20 cellular contexts compared by ENCODE assay signal in the genomic region with DNA sequence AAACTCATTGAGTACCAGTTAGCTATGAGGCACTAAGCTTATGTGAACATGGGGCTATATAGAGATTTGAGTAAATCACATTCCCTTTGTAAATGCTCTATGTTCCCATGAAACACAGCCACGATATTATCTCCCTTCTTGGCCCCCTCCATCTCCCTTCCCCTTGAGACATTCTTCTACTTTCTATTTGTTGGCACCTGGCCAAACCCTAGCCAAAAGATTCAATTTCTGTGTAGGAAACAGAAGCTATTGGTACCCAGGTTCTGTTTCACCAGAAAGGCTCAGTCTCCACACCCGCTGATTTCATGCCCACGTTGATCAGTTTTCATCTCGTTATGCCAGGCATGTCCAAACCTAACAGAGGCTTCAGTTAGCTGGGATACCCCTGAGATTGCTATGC.
DNase-seq lines count a peak whose midpoint lies in the region; ATAC-seq, FAIRE-seq and TF ChIP-seq lines count a peak whose summit lies in the region.
"Had no signal": no experiment of that assay in that cellular context is flagged by ENCODE, and none has a peak within 500 bp of the region (broad histone marks: within the 10 kb centered on the region; RNA-seq: fewer than 3 reads in every experiment).

No MANE protein-coding gene starts in this region.

- H2BK120ac ChIP-seq in IMR-90 (ENCODE audit: low read depth, low read length), result peak overlapping the region; percentile 23; the same call in 1 of the 2 replicates

- H3K4me3 ChIP-seq in HepG2 (replicated peaks in 1 of 3; ENCODE audit: insufficient read depth in 1 of 3, low read depth in 2 of 3, low read length in 3 of 3) (no peak overlapping the region), right lobe of liver (no peak overlapping the region), IMR-90 (ENCODE audit: insufficient read depth, low read depth, low read length) (no peak overlapping the region), left lung (no peak overlapping the region)
- H3K4me3 ChIP-seq: GM23248, HAP-1 had no signal

- no peaks in the 10 kb centered on the region for H3K9me3 ChIP-seq in HepG2 (ENCODE audit: low read length)
- H3K9me3 ChIP-seq in right lobe of liver, result no peaks in the 10 kb centered on the region
- H3K9me3 ChIP-seq in IMR-90 (ENCODE audit: control insufficient read depth, insufficient read depth, low read length), result no peaks in the 10 kb centered on the region
- no peaks in the 10 kb centered on the region for H3K9me3 ChIP-seq in left lung
- H3K9me3 ChIP-seq: HAP-1 had no signal

- no peak for TF ChIP-seq CTCF in HepG2 (CRISPR knock-in tag; IDR thresholded peaks at IDR 0.05)
- no peak for TF ChIP-seq CTCF in right lobe of liver (IDR thresholded peaks at IDR 0.05)
- TF ChIP-seq CTCF in IMR-90 (conservative IDR thresholded peaks at IDR 0.05; ENCODE audit: low read depth, low read length), result no peak
- no peak for TF ChIP-seq CTCF in left lung (IDR thresholded peaks at IDR 0.05)

- no peak overlapping the region for H3K4me2 ChIP-seq in HepG2 (ENCODE audit: low read depth, low read length)
- H3K4me2 ChIP-seq in IMR-90 (ENCODE audit: low read depth, low read length), result no peak overlapping the region
- H3K4me2 ChIP-seq: KMS-11 had no signal

- H4K91ac ChIP-seq in IMR-90 (ENCODE audit: insufficient read depth, low read depth, low read length), result no peak overlapping the region

- H2AFZ ChIP-seq in HepG2 (ENCODE audit: low read length), result no peak overlapping the region
- H2AFZ ChIP-seq in IMR-90 (replicated peaks; ENCODE audit: low read length, poor library complexity), result no peak overlapping the region
- H2AFZ ChIP-seq: GM23248 had no signal

- H3K79me1 ChIP-seq in IMR-90 (ENCODE audit: low read depth in 1 of 2, low read length in 2 of 2), result peaks cover 11 to 13% of the 10 kb centered on the region in 2 experiments; a peak in 3 of 4 replicates

- no peak overlapping the region for H3K14ac ChIP-seq in IMR-90 (replicated peaks; ENCODE audit: low read depth, low read length)

- H3K18ac ChIP-seq in IMR-90 (ENCODE audit: low read depth, low read length), result no peak overlapping the region

- intact Hi-C loops in HepG2 (cut with micrococcal nuclease; ENCODE audit: unreplicated experiment) (no loop called here), right lobe of liver (cut with DNase I) (no loop called here), IMR-90 (cut with micrococcal nuclease) (no loop called here), left lung (cut with DNase I) (loop anchor here in 1 of 2 donors (10.0 kb wide), 1 partner anchor 604 kb away; no protein-coding TSS in a partner anchor)

- no peak overlapping the region for H2BK15ac ChIP-seq in IMR-90 (ENCODE audit: low read depth, low read length)

- BruUV-seq in HepG2 (replicated peaks; lab: Mats Ljungman, UMichigan), result no TSS peak
- BruUV-seq in IMR-90 (replicated peaks; lab: Mats Ljungman, UMichigan), result no TSS peak

- H3K4me1 ChIP-seq in HepG2 (ENCODE audit: insufficient read depth, low read length) (no peaks in the 10 kb centered on the region), right lobe of liver (no peaks in the 10 kb centered on the region), IMR-90 (ENCODE audit: control insufficient read depth, insufficient read depth, low read length) (peaks cover 4% of the 10 kb centered on the region), left lung (no peaks in the 10 kb centered on the region)

- H2BK20ac ChIP-seq in IMR-90 (ENCODE audit: low read depth, low read length), result peak overlapping the region; percentile 8; the same call in 1 of the 2 replicates

- TF ChIP-seq RAD21 in HepG2 (CRISPR knock-in tag; IDR thresholded peaks at IDR 0.05), result no peak
- TF ChIP-seq RAD21 in IMR-90 (IDR thresholded peaks at IDR 0.05; ENCODE audit: low read length), result no peak

- no peak overlapping the region for H3K9ac ChIP-seq in HepG2 (ENCODE audit: insufficient read depth, low read depth, low read length)
- no peak overlapping the region for H3K9ac ChIP-seq in IMR-90 (ENCODE audit: low read depth, low read length)
- H3K9ac ChIP-seq: GM23248, KMS-11 had no signal

- peaks cover 10% of the 10 kb centered on the region for H3K9me1 ChIP-seq in IMR-90 (ENCODE audit: insufficient read depth, low read length)

- ATAC-seq in HepG2 (no peak), right lobe of liver (no peak), IMR-90 (ENCODE audit: low read depth) (no peak), left lung (peak; percentile 36), HG02610 (IDR thresholded peaks at IDR 0.05; ENCODE audit: unreplicated experiment) (no peak)

- H3K4ac ChIP-seq in IMR-90 (ENCODE audit: low read depth, low read length), result no peak overlapping the region; the same call in 1 of the 2 replicates

- H2AK5ac ChIP-seq in IMR-90 (ENCODE audit: low read depth, low read length), result no peak overlapping the region

- H3K23ac ChIP-seq in IMR-90 (ENCODE audit: low read depth, low read length), result no peak overlapping the region

- no peak for TF ChIP-seq POLR2A in HepG2 (IDR thresholded peaks at IDR 0.05; ENCODE audit: insufficient read depth in 1 of 2, low read depth in 2 of 2, low read length in 2 of 2)
- no peak for TF ChIP-seq POLR2A in right lobe of liver (IDR thresholded peaks at IDR 0.05)
- no peak for TF ChIP-seq POLR2A in IMR-90 (IDR thresholded peaks at IDR 0.05; ENCODE audit: low read depth, low read length)

- dilution Hi-C loops in IMR-90 (cut with HindIII; ENCODE audit: low sequenced_read_pairs, unreplicated experiment), result loop anchor here (25.0 kb wide), 1 partner anchor 607 kb away; no protein-coding TSS in a partner anchor

- TF ChIP-seq EP300 in HepG2 (IDR thresholded peaks at IDR 0.05; ENCODE audit: low read depth in 2 of 2, low read length in 2 of 2), result no peak
- no peak for TF ChIP-seq EP300 in HepG2 (CRISPR knock-in tag; IDR thresholded peaks at IDR 0.05; ENCODE audit: borderline replicate concordance)

- FAIRE-seq in HepG2 (lab: Jason Lieb, UNC) (no peak), frontal cortex (lab: Jason Lieb, UNC) (no peak)
- FAIRE-seq: A204.1, GM12892, GM18507 had no signal

- 8% methylated on average over 4 of the region's 4 CpGs for WGBS in HepG2 (ENCODE audit: low lambda C conversion rate)
- 58% methylated on average over 4 of the region's 4 CpGs for WGBS in right lobe of liver (ENCODE audit: insufficient coverage, low coverage, low lambda C conversion rate, missing lambda C conversion rate)
- no CpG with 5 or more reads among the region's 4 CpGs for WGBS in IMR-90 (ENCODE audit: extremely low coverage in 2 of 2, insufficient read length in 1 of 2), 2 experiments

- H2BK5ac ChIP-seq in IMR-90 (ENCODE audit: low read depth, low read length, poor library complexity, severe bottlenecking), result no peak overlapping the region

- POLR2A ChIA-PET in HepG2 (lab: Yijun Ruan, JAX) (no interaction called here), IMR-90 (lab: Charles Lee; ENCODE audit: unreplicated experiment) (no interaction called here)

- no peak overlapping the region for H3K27ac ChIP-seq in HepG2 (ENCODE audit: extremely low read length, insufficient read depth, low read length)
- no peak overlapping the region for H3K27ac ChIP-seq in right lobe of liver
- no peak overlapping the region for H3K27ac ChIP-seq in IMR-90 (ENCODE audit: insufficient read depth, low read length)
- H3K27ac ChIP-seq in left lung, result no peak overlapping the region
- H3K27ac ChIP-seq: GM23248, HL-60, KMS-11 had no signal

- no peaks in the 10 kb centered on the region for H3K36me3 ChIP-seq in HepG2 (replicated peaks in 1 of 2; ENCODE audit: control insufficient read depth in 1 of 2, insufficient read depth in 2 of 2, low read length in 2 of 2)
- H3K36me3 ChIP-seq in right lobe of liver, result no peaks in the 10 kb centered on the region
- peaks cover 19% of the 10 kb centered on the region for H3K36me3 ChIP-seq in IMR-90 (ENCODE audit: control insufficient read depth, insufficient read depth, low read length)
- no peaks in the 10 kb centered on the region for H3K36me3 ChIP-seq in left lung
- H3K36me3 ChIP-seq: HAP-1 had no signal

- H3K27me3 ChIP-seq in HepG2 (ENCODE audit: control insufficient read depth in 1 of 2, insufficient read depth in 2 of 2, low read length in 2 of 2), result peaks cover 1 to 14% of the 10 kb centered on the region in 2 experiments; a peak in 3 of 5 replicates
- no peaks in the 10 kb centered on the region for H3K27me3 ChIP-seq in right lobe of liver
- H3K27me3 ChIP-seq in IMR-90 (ENCODE audit: control insufficient read depth, insufficient read depth, low read length), result no peaks in the 10 kb centered on the region
- no peaks in the 10 kb centered on the region for H3K27me3 ChIP-seq in left lung

- no peak for DNase-seq in HepG2 (ENCODE audit: low spot score)
- no peak for DNase-seq in right lobe of liver
- DNase-seq in IMR-90, result no peak
- peak; percentile 56 for DNase-seq in NCI-H2171 (lab: John Stamatoyannopoulos, UW)
- no peak for DNase-seq in left lung
- no peak for DNase-seq in GM03348 (ENCODE audit: low spot score)
- no peak for DNase-seq in frontal cortex (ENCODE audit: low spot score in 2 of 2)
- DNase-seq: AML-193; CD4-positive, alpha-beta memory T cell; DMS53; DND-41; EL; GM23248 had no signal

- H4K8ac ChIP-seq in IMR-90 (ENCODE audit: low read depth in 2 of 2, low read length in 2 of 2), result no peak overlapping the region

- no peaks in the 10 kb centered on the region for H3K79me2 ChIP-seq in HepG2 (ENCODE audit: insufficient read depth, low read length)

- CTCF ChIA-PET in HepG2 (lab: Yijun Ruan, JAX; ENCODE audit: low intra/inter-chr PET ratio, low total read pairs) (no interaction called here), IMR-90 (lab: Yijun Ruan, JAX) (interaction anchor here (0.6 to 1.3 kb wide), 2 partner anchors 272 to 579 kb away, joined by 3 read pairs; no protein-coding TSS in a partner anchor)

- H3K56ac ChIP-seq in IMR-90 (ENCODE audit: extremely low read depth, insufficient read depth, low read length), result no peak overlapping the region

- in situ Hi-C loops in HepG2 (cut with HindIII; ENCODE audit: extremely low pct_ligation_motif_present, low pct_unique_long_range_greater_than_20kb), result loop anchor here (10.0 kb wide), 1 partner anchor 584 kb away; no protein-coding TSS in a partner anchor
- in situ Hi-C loops in IMR-90 (cut with MboI; ENCODE audit: low sequenced_read_pairs), result loop anchor here (10.0 kb wide), 2 partner anchors 514 to 604 kb away; no protein-coding TSS in a partner anchor

- no peak overlapping the region for H2AK9ac ChIP-seq in IMR-90 (replicated peaks; ENCODE audit: low read depth, low read length, poor library complexity)

- H4K20me1 ChIP-seq in HepG2 (ENCODE audit: insufficient read depth, low read length), result no peaks in the 10 kb centered on the region
- H4K20me1 ChIP-seq in IMR-90 (ENCODE audit: insufficient read depth, low read length), result no peaks in the 10 kb centered on the region

- H4K5ac ChIP-seq in IMR-90 (ENCODE audit: low read depth, low read length), result no peak overlapping the region

TF ChIP-seq in IMR-90, 13 proteins besides CTCF, POLR2A, EP300 and RAD21:
- TF ChIP-seq, protein P1, sequence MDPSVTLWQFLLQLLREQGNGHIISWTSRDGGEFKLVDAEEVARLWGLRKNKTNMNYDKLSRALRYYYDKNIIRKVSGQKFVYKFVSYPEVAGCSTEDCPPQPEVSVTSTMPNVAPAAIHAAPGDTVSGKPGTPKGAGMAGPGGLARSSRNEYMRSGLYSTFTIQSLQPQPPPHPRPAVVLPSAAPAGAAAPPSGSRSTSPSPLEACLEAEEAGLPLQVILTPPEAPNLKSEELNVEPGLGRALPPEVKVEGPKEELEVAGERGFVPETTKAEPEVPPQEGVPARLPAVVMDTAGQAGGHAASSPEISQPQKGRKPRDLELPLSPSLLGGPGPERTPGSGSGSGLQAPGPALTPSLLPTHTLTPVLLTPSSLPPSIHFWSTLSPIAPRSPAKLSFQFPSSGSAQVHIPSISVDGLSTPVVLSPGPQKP (IDR thresholded peaks at IDR 0.05; ENCODE audit: borderline replicate concordance, low read depth, low read length), result no peak
